ENCODE assay signal across 9 cellular contexts in the genomic region with DNA sequence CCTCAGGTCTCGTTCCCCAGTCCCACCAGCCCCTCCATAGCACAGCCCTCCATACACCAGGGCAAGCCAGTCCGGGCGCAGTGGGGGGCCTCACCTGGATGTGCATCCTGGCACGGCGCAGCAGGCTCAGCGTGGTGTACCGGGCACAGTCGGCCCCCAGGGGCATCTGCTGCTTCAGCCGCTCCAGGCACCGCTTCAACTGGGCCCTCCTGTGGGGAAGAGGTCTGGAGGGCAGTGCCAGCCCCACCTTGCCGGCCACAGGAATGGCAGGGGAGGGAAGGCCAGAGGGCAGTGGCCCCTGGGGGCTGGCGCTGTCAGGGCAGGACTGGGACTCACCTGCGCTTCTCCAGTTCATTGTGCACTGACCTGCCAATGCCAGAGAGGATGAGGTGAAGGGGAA. TPM values are rescaled to one million over a fixed set of nuclear protein-coding genes. Genes with fewer than 3 reads are reported as not detected.
DNase-seq lines count a peak whose midpoint lies in the region; ATAC-seq and TF ChIP-seq lines count a peak whose summit lies in the region.
"Had no signal": no experiment of that assay in that cellular context is flagged by ENCODE, and none has a peak within 500 bp of the region (broad histone marks: within the 10 kb centered on the region; RNA-seq: fewer than 3 reads in every experiment).

No MANE protein-coding gene starts in this region.

- H3K4me3 ChIP-seq in BLaER1, result peak overlapping the region; percentile 92
- no peak overlapping the region for H3K4me3 ChIP-seq in HEK293 (ENCODE audit: low read depth, low read length)
- H3K4me3 ChIP-seq: suprapubic skin had no signal

- H3K9ac ChIP-seq in BLaER1, result peak overlapping the region; percentile 98

- H3K36me3 ChIP-seq in BLaER1 (peaks cover 48% of the 10 kb centered on the region), HEK293 (ENCODE audit: control insufficient read depth in 2 of 2, insufficient read depth in 1 of 2, low read length in 2 of 2) (peaks cover under 1 to 42% of the 10 kb centered on the region in 2 experiments; a peak in 2 of 3 replicates)

- peak overlapping the region; percentile 100 for H3K4me2 ChIP-seq in BLaER1

- CTCF ChIA-PET in HEK293 (lab: Yijun Ruan, JAX), result interaction anchor here (0.6 to 3.3 kb wide), 40 partner anchors 8 to 680 kb away, joined by 3 to 23 read pairs (median 5); partner anchors contain the start of genes EIF4E1B, LMAN2 and PDLIM7

- H3K27me3 Mint-ChIP-seq in activated naive CD8-positive, alpha-beta T cell treated with anti-CD3 and anti-CD28 coated beads for 36 hours, result no peaks in the 10 kb centered on the region
- peaks cover 0 to 4% (median 0%) of the 10 kb centered on the region in 5 donors for H3K27me3 Mint-ChIP-seq in naive thymus-derived CD8-positive, alpha-beta T cell

- no peaks in the 10 kb centered on the region for H3K27me3 ChIP-seq in BLaER1
- H3K27me3 ChIP-seq: suprapubic skin had no signal

- no peaks in the 10 kb centered on the region for H3K9me3 ChIP-seq in BLaER1
- H3K9me3 ChIP-seq in HEK293 (ENCODE audit: control insufficient read depth, insufficient read depth, low read depth, low read length), result no peaks in the 10 kb centered on the region
- H3K9me3 ChIP-seq: suprapubic skin had no signal

- H3K36me3 Mint-ChIP-seq in activated naive CD8-positive, alpha-beta T cell treated with anti-CD3 and anti-CD28 coated beads for 36 hours, result peaks cover 24% of the 10 kb centered on the region
- H3K36me3 Mint-ChIP-seq in naive thymus-derived CD8-positive, alpha-beta T cell, result peaks cover 0 to 17% (median 7%) of the 10 kb centered on the region in 3 donors

- no peaks in the 10 kb centered on the region for H3K9me3 Mint-ChIP-seq in activated naive CD8-positive, alpha-beta T cell treated with anti-CD3 and anti-CD28 coated beads for 36 hours
- no peaks in the 10 kb centered on the region for H3K9me3 Mint-ChIP-seq in naive thymus-derived CD8-positive, alpha-beta T cell

- H3K27ac ChIP-seq in BLaER1 (peak overlapping the region; percentile 97), HEK293 (ENCODE audit: extremely low read depth, low read depth, low read length) (no peak overlapping the region)
- H3K27ac ChIP-seq: suprapubic skin had no signal

- peaks cover 92% of the 10 kb centered on the region for H4K20me1 ChIP-seq in BLaER1

- peaks cover 27% of the 10 kb centered on the region for H3K4me1 Mint-ChIP-seq in activated naive CD8-positive, alpha-beta T cell treated with anti-CD3 and anti-CD28 coated beads for 36 hours
- H3K4me1 Mint-ChIP-seq in naive thymus-derived CD8-positive, alpha-beta T cell, result peaks cover 15 to 55% (median 39%) of the 10 kb centered on the region in 4 donors

- H3K4me1 ChIP-seq in BLaER1 (peaks cover 79% of the 10 kb centered on the region), HEK293 (ENCODE audit: control insufficient read depth, insufficient read depth, low read length) (peaks cover 7% of the 10 kb centered on the region)

- DNase-seq in activated naive CD8-positive, alpha-beta T cell treated with anti-CD3 and anti-CD28 coated beads for 36 hours, result no peak
- DNase-seq in naive thymus-derived CD8-positive, alpha-beta T cell, result no peak
- no peak for DNase-seq in GM10266 (ENCODE audit: extremely low spot score)
- DNase-seq in stimulated activated naive CD4-positive, alpha-beta T cell treated with Interleukin-2 at 50 U/mL for 16 hours (lab: John Stamatoyannopoulos, UW), result no peak

- TF ChIP-seq CTCF in HEK293 (tag by site-specific recombination; IDR thresholded peaks at IDR 0.05) (no peak), GM10266 (IDR thresholded peaks at IDR 0.05; ENCODE audit: control insufficient read depth, insufficient read depth, low read depth, missing control alignments) (no peak)

- no peak overlapping the region for H3K27ac Mint-ChIP-seq in activated naive CD8-positive, alpha-beta T cell treated with anti-CD3 and anti-CD28 coated beads for 36 hours
- peak overlapping the region in 2 of 10 donors; percentile 46 to 82 for H3K27ac Mint-ChIP-seq in naive thymus-derived CD8-positive, alpha-beta T cell

- peak overlapping the region; percentile 87 for H3K4me3 Mint-ChIP-seq in activated naive CD8-positive, alpha-beta T cell treated with anti-CD3 and anti-CD28 coated beads for 36 hours
- peak overlapping the region in 6 of 10 donors; percentile 73 to 91 (median 83) for H3K4me3 Mint-ChIP-seq in naive thymus-derived CD8-positive, alpha-beta T cell

- POLR2A ChIA-PET in HEK293 (lab: Yijun Ruan, JAX), result interaction anchor here (1.0 to 1.5 kb wide), 8 partner anchors 9 to 187 kb away, joined by 3 to 6 read pairs (median 4); partner anchors contain the start of genes GRK6, LMAN2 and PDLIM7
- POLR2A ChIA-PET in naive thymus-derived CD8-positive, alpha-beta T cell (lab: Charles Lee), result interaction anchor here (1.0 to 3.3 kb wide), 8 partner anchors 13 to 162 kb away, joined by 3 to 10 read pairs (median 7); partner anchors contain the start of genes LMAN2 and RGS14

- no peak for ATAC-seq in naive thymus-derived CD8-positive, alpha-beta T cell
- ATAC-seq in HG03520 (IDR thresholded peaks at IDR 0.05; ENCODE audit: unreplicated experiment), result no peak
- no peak for ATAC-seq in GM19397 (IDR thresholded peaks at IDR 0.05; ENCODE audit: unreplicated experiment)

TF ChIP-seq in HEK293, 187 proteins besides CTCF, POLR2A, EP300 and RAD21:
- TF ChIP-seq ZNF121 (tag by site-specific recombination; IDR thresholded peaks at IDR 0.05), result no peak
- TF ChIP-seq BCL11B (tag by site-specific recombination; IDR thresholded peaks at IDR 0.05; ENCODE audit: low read depth), result 0 out of 2 replicates have a peak, but pooled peaks have one; percentile 31

RNA-seq across cellular contexts. Expression of gene MXD3, which starts 1.4 kb away (rescaled TPM):
- total RNA-seq in activated naive CD8-positive, alpha-beta T cell treated with anti-CD3 and anti-CD28 coated beads for 36 hours, result 10 to 100 TPM; 14.7 to 17.3 TPM
- total RNA-seq in naive thymus-derived CD8-positive, alpha-beta T cell, result 10 to 100 TPM; 13.6 to 18.1 TPM
- 1 to 10 TPM in 1 of 3 donors, under 1 TPM in 2; 0.07 to 1.1 (median 0.44) TPM for polyA plus RNA-seq in naive thymus-derived CD8-positive, alpha-beta T cell

RNA-seq across cellular contexts. Expression of gene PRELID1, which starts 6.7 kb away (rescaled TPM):
- 100 to 1,000 TPM; 311 to 315 TPM for total RNA-seq in activated naive CD8-positive, alpha-beta T cell treated with anti-CD3 and anti-CD28 coated beads for 36 hours
- 10 to 100 TPM; 54.2 to 61.4 TPM for total RNA-seq in naive thymus-derived CD8-positive, alpha-beta T cell
- 100 to 1,000 TPM; 163 to 204 (median 180) TPM for polyA plus RNA-seq in naive thymus-derived CD8-positive, alpha-beta T cell

RNA-seq across cellular contexts. Expression of gene RAB24, which starts 6.8 kb away (rescaled TPM):
- 10 to 100 TPM; 26.8 to 29.9 TPM for total RNA-seq in activated naive CD8-positive, alpha-beta T cell treated with anti-CD3 and anti-CD28 coated beads for 36 hours
- 10 to 100 TPM; 23.3 TPM for total RNA-seq in naive thymus-derived CD8-positive, alpha-beta T cell
- 10 to 100 TPM; 20.8 to 26.9 (median 26.1) TPM for polyA plus RNA-seq in naive thymus-derived CD8-positive, alpha-beta T cell

RNA-seq across cellular contexts. Expression of gene LMAN2, which starts 41.1 kb away (rescaled TPM):
- 10 to 100 TPM; 91.5 to 92.1 TPM for total RNA-seq in activated naive CD8-positive, alpha-beta T cell treated with anti-CD3 and anti-CD28 coated beads for 36 hours
- 10 to 100 TPM; 77.1 to 89.0 TPM for total RNA-seq in naive thymus-derived CD8-positive, alpha-beta T cell
- polyA plus RNA-seq in naive thymus-derived CD8-positive, alpha-beta T cell, result 100 to 1,000 TPM; 212 to 243 (median 242) TPM

RNA-seq across cellular contexts. Expression of gene RGS14, which starts 47.4 kb away (rescaled TPM):
- total RNA-seq in activated naive CD8-positive, alpha-beta T cell treated with anti-CD3 and anti-CD28 coated beads for 36 hours, result 10 to 100 TPM; 38.9 to 41.2 TPM
- total RNA-seq in naive thymus-derived CD8-positive, alpha-beta T cell, result 100 to 1,000 TPM; 117 to 122 TPM
- 10 to 100 TPM; 40.9 to 89.3 (median 45.9) TPM for polyA plus RNA-seq in naive thymus-derived CD8-positive, alpha-beta T cell

Comparison
In these comparisons a context has a peak if more than half of its experiments do, and no peak if none do; other contexts are left out.
1. RNA of gene PRELID1, which starts 6.7 kb away (total RNA-seq): 311 to 315 TPM in activated naive CD8-positive, alpha-beta T cell treated with anti-CD3 and anti-CD28 coated beads for 36 hours; 54.2 to 61.4 TPM in naive thymus-derived CD8-positive, alpha-beta T cell; every median in the first group is over 4 times any median in the second.